8 cellular contexts compared by ENCODE assay signal in the genomic region with DNA sequence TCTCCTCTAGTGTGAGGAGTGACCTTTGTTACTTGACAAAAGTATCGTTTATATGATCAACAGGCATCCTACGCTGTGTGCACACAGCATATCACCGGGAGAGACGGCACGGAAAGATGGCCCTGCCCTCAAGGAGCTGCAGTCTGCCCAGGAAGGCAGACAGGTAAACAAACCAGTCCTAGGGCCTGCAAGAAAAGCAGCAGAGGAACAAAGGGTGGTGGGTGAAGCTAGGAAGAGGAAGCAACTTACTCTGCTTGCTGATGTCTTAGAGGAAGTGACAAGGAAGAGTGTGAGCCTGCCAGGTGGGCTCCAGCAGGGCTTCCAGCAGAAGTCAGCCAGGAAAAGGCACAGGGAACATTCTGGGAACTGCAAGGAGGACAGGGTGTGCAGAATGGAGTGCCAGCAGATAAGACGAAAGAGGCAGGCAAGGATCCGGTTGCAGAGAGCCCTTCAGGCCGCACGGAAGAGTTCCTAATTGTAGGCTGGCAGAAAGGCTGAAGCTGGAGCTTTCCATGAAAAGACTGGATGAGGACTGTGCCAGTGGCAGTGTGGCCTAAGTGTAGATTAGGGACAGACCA.
DNase-seq lines count a peak whose midpoint lies in the region; ATAC-seq and TF ChIP-seq lines count a peak whose summit lies in the region.

No MANE protein-coding gene starts in this region.

- POLR2A ChIA-PET in GM10248 (lab: Yijun Ruan, JAX) (no interaction called here), WTC11 (lab: Charles Lee) (interaction anchor here (0.6 to 1.5 kb wide), 5 partner anchors 18 to 288 kb away, joined by 3 to 4 read pairs (median 3); no protein-coding TSS in a partner anchor)

- no peaks in the 10 kb centered on the region for H3K36me3 Mint-ChIP-seq in WTC11

- ATAC-seq in WTC11: peak; percentile 62

- H2BK15ac ChIP-seq in mesenchymal stem cell (ENCODE audit: low read depth, poor library complexity, severe bottlenecking): no peak overlapping the region

- no peaks in the 10 kb centered on the region for H3K9me3 ChIP-seq in duodenal mucosa (ENCODE audit: control insufficient read depth in 1 of 2, low read length in 2 of 2)
- no peaks in the 10 kb centered on the region for H3K9me3 ChIP-seq in mesenchymal stem cell (ENCODE audit: control insufficient read depth, low read length)

- H2BK5ac ChIP-seq in mesenchymal stem cell (ENCODE audit: low read depth, low read length, poor library complexity, severe bottlenecking): no peak overlapping the region

- no peaks in the 10 kb centered on the region for H3K27me3 ChIP-seq in duodenal mucosa (ENCODE audit: control insufficient read depth in 1 of 2, insufficient read depth in 2 of 2, low read length in 2 of 2)
- H3K27me3 ChIP-seq in mesenchymal stem cell (ENCODE audit: control insufficient read depth in 1 of 2, insufficient read depth in 1 of 2, low read length in 2 of 2): no peaks in the 10 kb centered on the region

- CTCF ChIA-PET in GM10248 (lab: Yijun Ruan, JAX) (interaction anchor here (0.8 to 0.9 kb wide), 2 partner anchors 11 to 13 kb away, joined by 3 read pairs; no protein-coding TSS in a partner anchor), WTC11 (lab: Charles Lee) (interaction anchor here (0.9 to 1.9 kb wide), 9 partner anchors 12 to 450 kb away, joined by 3 to 11 read pairs (median 4); no protein-coding TSS in a partner anchor)

- peak overlapping the region; percentile 66 for H3K4me3 Mint-ChIP-seq in WTC11

- peak overlapping the region; percentile 40 to 44 for H3K18ac ChIP-seq in mesenchymal stem cell (ENCODE audit: low read depth in 1 of 2, low read length in 2 of 2)

- H3K4me2 ChIP-seq in mesenchymal stem cell (ENCODE audit: low read length, poor library complexity, severe bottlenecking): peak overlapping the region; percentile 88

- H3K4me1 Mint-ChIP-seq in WTC11: peaks cover 25% of the 10 kb centered on the region

- TF ChIP-seq CTCF in GM10248 (IDR thresholded peaks at IDR 0.05; ENCODE audit: control extremely low read depth, extremely low read depth, low read depth, missing control alignments): no peak
- TF ChIP-seq CTCF in WTC11 (IDR thresholded peaks at IDR 0.05): no peak

- H2BK12ac ChIP-seq in mesenchymal stem cell (ENCODE audit: low read length in 2 of 2): peak overlapping the region in 1 of 2 experiments; percentile 79

- peak overlapping the region; percentile 31 for H4K8ac ChIP-seq in mesenchymal stem cell (ENCODE audit: low read length)

- H4K91ac ChIP-seq in mesenchymal stem cell (ENCODE audit: low read length): peak overlapping the region; percentile 14

- H2AFZ ChIP-seq in mesenchymal stem cell (ENCODE audit: low read depth, low read length): no peak overlapping the region

- WGBS in mesenchymal stem cell: 38% methylated on average over 9 of the region's 9 CpGs

- H3K36me3 ChIP-seq in duodenal mucosa (ENCODE audit: control insufficient read depth in 1 of 2, insufficient read depth in 2 of 2, low read length in 2 of 2) (no peaks in the 10 kb centered on the region), mesenchymal stem cell (ENCODE audit: control insufficient read depth in 1 of 2, insufficient read depth in 2 of 2, low read depth in 1 of 2, low read length in 2 of 2) (peaks cover 4 to 13% of the 10 kb centered on the region in 2 experiments)

- H3K9ac ChIP-seq in duodenal mucosa (ENCODE audit: low read depth in 1 of 2, low read length in 2 of 2) (peak overlapping the region; percentile 75), mesenchymal stem cell (ENCODE audit: low read length) (peak overlapping the region; percentile 84)

- H2BK120ac ChIP-seq in mesenchymal stem cell (ENCODE audit: low read depth, low read length): no peak overlapping the region

- H3K4ac ChIP-seq in mesenchymal stem cell (ENCODE audit: low read depth in 1 of 2, low read length in 2 of 2): peak overlapping the region in 1 of 2 experiments; percentile 60

- H3K79me1 ChIP-seq in mesenchymal stem cell (replicated peaks; ENCODE audit: low read length, poor library complexity, severe bottlenecking): peaks cover 14% of the 10 kb centered on the region

- H3K9me3 Mint-ChIP-seq in WTC11: no peaks in the 10 kb centered on the region

- H3K27me3 Mint-ChIP-seq in WTC11 (ENCODE audit: low read depth): no peaks in the 10 kb centered on the region

- H2AK5ac ChIP-seq in mesenchymal stem cell (ENCODE audit: low read length, severe bottlenecking): peak overlapping the region; percentile 27

- H3K4me3 ChIP-seq in duodenal mucosa (ENCODE audit: low read depth in 1 of 2, low read length in 2 of 2) (peak overlapping the region; percentile 60 to 73), mesenchymal stem cell (ENCODE audit: insufficient read depth in 1 of 2, low read depth in 1 of 2, low read length in 2 of 2) (peak overlapping the region in 1 of 2 experiments; percentile 75)

- H3K27ac Mint-ChIP-seq in WTC11: peak overlapping the region; percentile 96

- DNase-seq in GM10248 (ENCODE audit: extremely low spot score): peak; percentile 34
- DNase-seq in KG1 (lab: John Stamatoyannopoulos, UW): peak; percentile 60
- peak; percentile 38 for DNase-seq in WTC11 (ENCODE audit: low spot score)
- no peak for DNase-seq in mesenchymal stem cell
- peak in 6 of 49 donors; percentile 16 to 36 (median 28) for DNase-seq in substantia nigra (lab: John Stamatoyannopoulos, UW)
- DNase-seq in NCI-H1930 (lab: John Stamatoyannopoulos, UW): no peak
- DNase-seq in AG08395 (ENCODE audit: low spot score): no peak

- peak overlapping the region; percentile 89 for H3K27ac ChIP-seq in duodenal mucosa (ENCODE audit: low read depth, low read length)
- peak overlapping the region; percentile 69 for H3K27ac ChIP-seq in mesenchymal stem cell (ENCODE audit: low read length, poor library complexity, severe bottlenecking)
- peak overlapping the region; percentile 68 for H3K27ac ChIP-seq in substantia nigra (ENCODE audit: low read depth, low read length, poor library complexity, severe bottlenecking)

- H3K14ac ChIP-seq in mesenchymal stem cell (ENCODE audit: low read length in 2 of 2): no peak overlapping the region

- peak overlapping the region in 1 of 2 experiments; percentile 85 for H3K23ac ChIP-seq in mesenchymal stem cell (ENCODE audit: low read length in 2 of 2)

- H3K4me1 ChIP-seq in duodenal mucosa (ENCODE audit: control insufficient read depth in 1 of 2, insufficient read depth in 2 of 2, low read length in 2 of 2): peaks cover 32 to 37% of the 10 kb centered on the region in 2 donors
- H3K4me1 ChIP-seq in mesenchymal stem cell (ENCODE audit: control insufficient read depth, insufficient read depth, low read depth, low read length): peaks cover 15% of the 10 kb centered on the region

TF ChIP-seq in WTC11, 78 proteins besides CTCF, POLR2A, EP300 and RAD21:
- TF ChIP-seq FOXK1 (CRISPR knock-in tag; IDR thresholded peaks at IDR 0.05) (peak; percentile 24), CBFB (CRISPR knock-in tag; IDR thresholded peaks at IDR 0.05; ENCODE audit: low read depth) (no peak), ETV6 (CRISPR knock-in tag; IDR thresholded peaks at IDR 0.05) (peak; percentile 97)

Comparison
In these comparisons a context has a peak if more than half of its experiments do, and no peak if none do; other contexts are left out.
1. DNase-seq: peak in GM10248 (single experiment), KG1 (single experiment) and WTC11 (single experiment); none in mesenchymal stem cell (single experiment), NCI-H1930 (0 of 2) and AG08395 (single experiment).
2. Peak in every context shown above with its lines, with median percentiles within 50 percentile points of each other: H3K27ac ChIP-seq.